ENCODE assay signal across 9 cellular contexts in the genomic region with DNA sequence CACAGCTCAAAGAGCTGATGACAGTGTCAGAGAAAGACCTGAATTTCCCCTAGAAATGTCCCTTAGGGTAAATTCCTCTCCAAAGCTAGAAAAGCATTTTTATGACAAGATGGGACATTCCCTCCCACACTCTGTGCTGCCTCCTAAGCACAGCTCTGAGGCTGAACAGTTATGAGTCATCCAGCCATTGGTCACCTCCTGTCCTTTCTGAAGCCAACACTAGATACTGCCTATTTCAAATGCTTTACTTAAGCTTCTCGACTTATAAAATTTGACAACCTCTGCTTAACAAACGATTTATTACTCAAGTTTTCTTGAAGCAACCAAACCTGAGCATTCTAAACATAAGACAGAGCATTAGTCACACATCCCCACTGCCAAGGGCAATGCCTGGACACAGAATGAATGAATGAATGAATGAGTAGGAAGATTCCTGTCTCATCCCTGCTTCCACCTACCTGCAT. TPM values are rescaled to one million over a fixed set of nuclear protein-coding genes. Genes with fewer than 3 reads are reported as not detected.
DNase-seq lines count a peak whose midpoint lies in the region; ATAC-seq and TF ChIP-seq lines count a peak whose summit lies in the region.
"Had no signal": no experiment of that assay in that cellular context is flagged by ENCODE, and none has a peak within 500 bp of the region (broad histone marks: within the 10 kb centered on the region; RNA-seq: fewer than 3 reads in every experiment).

No MANE protein-coding gene starts in this region.

- H3K9me3 Mint-ChIP-seq in naive thymus-derived CD4-positive, alpha-beta T cell = no peaks in the 10 kb centered on the region
- no peaks in the 10 kb centered on the region for H3K9me3 Mint-ChIP-seq in progenitor cell of endocrine pancreas (ENCODE audit: low read depth)
- H3K9me3 Mint-ChIP-seq: memory B cell had no signal

- intact Hi-C loops in aorta (cut with DNase I) = no loop called here
- intact Hi-C loops in naive thymus-derived CD4-positive, alpha-beta T cell (cut with micrococcal nuclease) = no loop called here

- POLR2A ChIA-PET in naive thymus-derived CD4-positive, alpha-beta T cell (lab: Charles Lee) = no interaction called here

- no peak overlapping the region for H3K4me3 ChIP-seq in aorta (ENCODE audit: low read length in 2 of 2)
- no peak overlapping the region for H3K4me3 ChIP-seq in naive thymus-derived CD4-positive, alpha-beta T cell (ENCODE audit: low read length)

- no peak overlapping the region for H3K4me3 Mint-ChIP-seq in naive thymus-derived CD4-positive, alpha-beta T cell
- H3K4me3 Mint-ChIP-seq in progenitor cell of endocrine pancreas (ENCODE audit: low read depth) = no peak overlapping the region
- H3K4me3 Mint-ChIP-seq: memory B cell had no signal

- WGBS in aorta, 2 donors = 48 to 49% methylated on average over 2 of the region's 2 CpGs

- H3K27ac ChIP-seq in aorta (ENCODE audit: low read depth in 1 of 2, low read length in 2 of 2) = no peak overlapping the region
- H3K27ac ChIP-seq in naive thymus-derived CD4-positive, alpha-beta T cell (ENCODE audit: low read depth, low read length) = no peak overlapping the region

- TF ChIP-seq CTCF in omental fat pad (IDR thresholded peaks at IDR 0.05) (no peak), progenitor cell of endocrine pancreas (IDR thresholded peaks at IDR 0.05; ENCODE audit: unreplicated experiment) (no peak)

- H3K27ac Mint-ChIP-seq in naive thymus-derived CD4-positive, alpha-beta T cell = no peak overlapping the region
- H3K27ac Mint-ChIP-seq in progenitor cell of endocrine pancreas = no peak overlapping the region
- H3K27ac Mint-ChIP-seq: memory B cell had no signal

- no peaks in the 10 kb centered on the region for H3K27me3 ChIP-seq in aorta (ENCODE audit: control insufficient read depth in 1 of 2, insufficient read depth in 2 of 2, low read length in 1 of 2)
- H3K27me3 ChIP-seq in naive thymus-derived CD4-positive, alpha-beta T cell (ENCODE audit: control insufficient read depth in 2 of 2, insufficient read depth in 2 of 2, low read length in 2 of 2) = no peaks in the 10 kb centered on the region

- H3K9me3 ChIP-seq in aorta (ENCODE audit: control insufficient read depth, low read length) = no peaks in the 10 kb centered on the region
- no peaks in the 10 kb centered on the region for H3K9me3 ChIP-seq in naive thymus-derived CD4-positive, alpha-beta T cell (ENCODE audit: control insufficient read depth in 2 of 3, low read length in 3 of 3)

- H3K36me3 ChIP-seq in aorta (ENCODE audit: control insufficient read depth in 1 of 2, insufficient read depth in 2 of 2, low read length in 1 of 2) = no peaks in the 10 kb centered on the region
- no peaks in the 10 kb centered on the region for H3K36me3 ChIP-seq in naive thymus-derived CD4-positive, alpha-beta T cell (ENCODE audit: control insufficient read depth in 2 of 3, insufficient read depth in 3 of 3, low read length in 3 of 3)

- H3K27me3 Mint-ChIP-seq in naive thymus-derived CD4-positive, alpha-beta T cell = peaks cover 31 to 39% (median 39%) of the 10 kb centered on the region in 5 donors
- no peaks in the 10 kb centered on the region for H3K27me3 Mint-ChIP-seq in progenitor cell of endocrine pancreas

- CTCF ChIA-PET in naive thymus-derived CD4-positive, alpha-beta T cell (lab: Charles Lee) = no interaction called here

- DNase-seq in NCI-H2227 (lab: John Stamatoyannopoulos, UW; ENCODE audit: unreplicated experiment) (peak; percentile 6), NCI-H2227 treated with DMSO at 0.1 percent for 48 hours (lab: John Stamatoyannopoulos, UW) (no peak), SW480 (ENCODE audit: low spot score) (peak; percentile 19), omental fat pad (ENCODE audit: low spot score) (no peak), aorta (no peak), progenitor cell of endocrine pancreas (ENCODE audit: low spot score, unreplicated experiment) (no peak)
- DNase-seq in naive thymus-derived CD4-positive, alpha-beta T cell = no peak

- peaks cover 8 to 28% (median 14%) of the 10 kb centered on the region in 7 donors for H3K4me1 Mint-ChIP-seq in naive thymus-derived CD4-positive, alpha-beta T cell
- H3K4me1 Mint-ChIP-seq in progenitor cell of endocrine pancreas (ENCODE audit: low read depth) = peaks cover 35% of the 10 kb centered on the region

- H3K36me3 Mint-ChIP-seq in naive thymus-derived CD4-positive, alpha-beta T cell = no peaks in the 10 kb centered on the region
- H3K36me3 Mint-ChIP-seq in progenitor cell of endocrine pancreas (ENCODE audit: insufficient read depth) = peaks cover 14% of the 10 kb centered on the region
- H3K36me3 Mint-ChIP-seq: memory B cell had no signal

- H3K4me1 ChIP-seq in aorta (ENCODE audit: control insufficient read depth in 1 of 2, insufficient read depth in 2 of 2, low read length in 2 of 2) = no peaks in the 10 kb centered on the region
- peaks cover 0 to 6% of the 10 kb centered on the region in 2 donors for H3K4me1 ChIP-seq in naive thymus-derived CD4-positive, alpha-beta T cell (ENCODE audit: control insufficient read depth in 2 of 2, insufficient read depth in 2 of 2, low read length in 2 of 2)

- peak; percentile 67 for ATAC-seq in HG02981 (IDR thresholded peaks at IDR 0.05; ENCODE audit: unreplicated experiment)
- peak; percentile 44 for ATAC-seq in omental fat pad (ENCODE audit: low FRiP score)
- no peak for ATAC-seq in aorta (ENCODE audit: low FRiP score)
- ATAC-seq in naive thymus-derived CD4-positive, alpha-beta T cell = no peak

RNA-seq across cellular contexts. Expression of a gene that starts 35.4 kb away (rescaled TPM):
- 1 to 10 TPM; 3.0 to 6.5 (median 4.9) TPM for total RNA-seq in omental fat pad
- 1 to 10 TPM; 4.3 to 8.4 TPM for total RNA-seq in aorta
- 1 to 10 TPM in 1 of 2 donors, under 1 TPM in 1; 0.87 to 2.4 TPM for polyA plus RNA-seq in aorta
- total RNA-seq in naive thymus-derived CD4-positive, alpha-beta T cell = 1 to 10 TPM in 4 of 5 experiments, under 1 TPM in 1; 0.67 to 2.7 (median 1.4) TPM
- under 1 TPM; 0.11 to 0.24 TPM for polyA plus RNA-seq in naive thymus-derived CD4-positive, alpha-beta T cell
- total RNA-seq in progenitor cell of endocrine pancreas = 32.2 and 33.1 TPM in 2 replicates

RNA-seq across cellular contexts. Expression of a gene that starts 57.3 kb away (rescaled TPM):
- not detected for total RNA-seq in omental fat pad
- total RNA-seq in aorta = not detected
- polyA plus RNA-seq in aorta = under 1 TPM in 1 of 2 donors, not detected in 1; 0.51 TPM
- total RNA-seq in naive thymus-derived CD4-positive, alpha-beta T cell = not detected
- not detected for polyA plus RNA-seq in naive thymus-derived CD4-positive, alpha-beta T cell
- total RNA-seq in progenitor cell of endocrine pancreas = 150 and 157 TPM in 2 replicates

Comparison
In these comparisons a context has a peak if more than half of its experiments do, and no peak if none do; other contexts are left out.
1. DNase-seq: peak in NCI-H2227 (single experiment) and SW480 (single experiment); none in NCI-H2227 treated with DMSO at 0.1 percent for 48 hours (single experiment), omental fat pad (single experiment), aorta (0 of 2), naive thymus-derived CD4-positive, alpha-beta T cell (0 of 9) and progenitor cell of endocrine pancreas (single experiment).
2. ATAC-seq: peak in HG02981 (single experiment) and omental fat pad (single experiment); none in aorta (single experiment) and naive thymus-derived CD4-positive, alpha-beta T cell (single experiment).
3. RNA of a gene that starts 57.3 kb away (total RNA-seq): 150 to 157 TPM in progenitor cell of endocrine pancreas; not detected in aorta, not detected in omental fat pad and not detected in naive thymus-derived CD4-positive, alpha-beta T cell; every median in the first group is over 100 times any median in the second.